In the genomic region with DNA sequence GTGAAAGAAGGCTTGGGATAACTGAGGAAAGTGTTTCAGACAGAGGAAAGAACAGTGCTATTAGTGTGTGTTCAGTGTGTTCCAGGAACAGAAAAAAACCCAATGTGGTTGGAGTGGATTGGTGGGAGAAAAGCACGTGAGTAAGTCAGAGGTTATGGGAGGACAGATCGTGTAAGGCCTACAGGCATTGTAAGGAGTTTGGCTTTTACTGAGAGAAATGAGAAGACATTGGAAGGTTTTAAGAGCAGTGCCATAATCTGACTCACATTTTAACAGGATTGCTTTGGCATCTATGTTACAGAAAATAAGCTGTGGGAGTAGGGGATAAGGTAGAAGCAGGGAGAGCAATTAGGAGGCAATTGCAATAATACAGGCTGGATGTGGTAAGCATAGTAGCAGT, we compare ENCODE assay signal across 10 cellular contexts. TPM values are rescaled to one million over a fixed set of nuclear protein-coding genes. Genes with fewer than 3 reads are reported as not detected.
DNase-seq lines count a peak whose midpoint lies in the region; ATAC-seq and TF ChIP-seq lines count a peak whose summit lies in the region.
"Had no signal": no experiment of that assay in that cellular context is flagged by ENCODE, and none has a peak within 500 bp of the region (broad histone marks: within the 10 kb centered on the region; RNA-seq: fewer than 3 reads in every experiment).

No MANE protein-coding gene starts in this region.

- peaks cover 46% of the 10 kb centered on the region for H3K4me1 Mint-ChIP-seq in activated CD4-positive, alpha-beta T cell treated with anti-CD3 and anti-CD28 coated beads for 36 hours
- H3K4me1 Mint-ChIP-seq in activated CD8-positive, alpha-beta T cell treated with anti-CD3 and anti-CD28 coated beads for 36 hours (ENCODE audit: low read depth) = peaks cover 55% of the 10 kb centered on the region
- peaks cover 18% of the 10 kb centered on the region for H3K4me1 Mint-ChIP-seq in glutamatergic neuron (ENCODE audit: low read depth, unreplicated experiment)

- WGBS in testis, 2 donors = 26 to 32% methylated on average over 2 of the region's 2 CpGs

- no peak for TF ChIP-seq POLR2A in testis (IDR thresholded peaks at IDR 0.05)

- no peaks in the 10 kb centered on the region for H3K36me3 ChIP-seq in testis (ENCODE audit: low read depth, missing control alignments)

- H3K36me3 Mint-ChIP-seq in activated CD4-positive, alpha-beta T cell treated with anti-CD3 and anti-CD28 coated beads for 36 hours (ENCODE audit: low read depth) = peaks cover 41% of the 10 kb centered on the region
- H3K36me3 Mint-ChIP-seq in activated CD8-positive, alpha-beta T cell treated with anti-CD3 and anti-CD28 coated beads for 36 hours (ENCODE audit: low read depth) = peaks cover 34% of the 10 kb centered on the region
- no peaks in the 10 kb centered on the region for H3K36me3 Mint-ChIP-seq in glutamatergic neuron (ENCODE audit: unreplicated experiment)

- intact Hi-C loops in activated CD4-positive, alpha-beta T cell treated with anti-CD3 and anti-CD28 coated beads for 36 hours (cut with DNase I, micrococcal nuclease) = loop anchor here (5.0 to 10.0 kb wide), 7 partner anchors 38 to 1684 kb away; a partner anchor contains a TSS
- intact Hi-C loops in activated CD8-positive, alpha-beta T cell treated with anti-CD3 and anti-CD28 coated beads for 36 hours (cut with micrococcal nuclease) = loop anchor here (5.0 kb wide), 1 partner anchor 158 kb away; a partner anchor contains a TSS
- intact Hi-C loops in testis (cut with DNase I; ENCODE audit: low total_unique reads) = no loop called here

- H3K27ac Mint-ChIP-seq in activated CD4-positive, alpha-beta T cell treated with anti-CD3 and anti-CD28 coated beads for 36 hours = peak overlapping the region; percentile 56
- peak overlapping the region; percentile 84 for H3K27ac Mint-ChIP-seq in activated CD8-positive, alpha-beta T cell treated with anti-CD3 and anti-CD28 coated beads for 36 hours
- no peak overlapping the region for H3K27ac Mint-ChIP-seq in glutamatergic neuron (ENCODE audit: unreplicated experiment)

- POLR2A ChIA-PET in activated CD4-positive, alpha-beta T cell treated with anti-CD3 and anti-CD28 coated beads for 36 hours (lab: Charles Lee) = interaction anchor here (1.0 kb wide), 1 partner anchor 81 kb away, joined by 3 read pairs; no protein-coding TSS in a partner anchor
- POLR2A ChIA-PET in activated CD8-positive, alpha-beta T cell treated with anti-CD3 and anti-CD28 coated beads for 36 hours (lab: Charles Lee) = no interaction called here

- H3K4me3 ChIP-seq in testis = no peak overlapping the region
- H3K4me3 ChIP-seq: Peyer's patch had no signal

- peaks cover 43% of the 10 kb centered on the region for H3K4me1 ChIP-seq in testis

- no peaks in the 10 kb centered on the region for H3K9me3 ChIP-seq in testis
- H3K9me3 ChIP-seq: Peyer's patch had no signal

- DNase-seq in activated CD4-positive, alpha-beta T cell treated with anti-CD3 and anti-CD28 coated beads for 36 hours = no peak
- DNase-seq in activated CD4-positive, alpha-beta T cell treated with anti-CD3 and anti-CD28 coated beads, Interleukin-2, amount 50 U/mL, for 1 hour = no peak
- DNase-seq in activated CD8-positive, alpha-beta T cell treated with anti-CD3 and anti-CD28 coated beads for 36 hours = no peak
- no peak for DNase-seq in glutamatergic neuron
- DNase-seq in substantia nigra (lab: John Stamatoyannopoulos, UW) = peak in 10 of 49 donors; percentile 1 to 49 (median 15)
- no peak for DNase-seq in testis
- no peak for DNase-seq in SKM-1 treated with dmso at 0.1 percent for 144 hours (lab: John Stamatoyannopoulos, UW; ENCODE audit: unreplicated experiment)
- DNase-seq: Peyer's patch had no signal

- no peak for TF ChIP-seq CTCF in activated CD8-positive, alpha-beta T cell treated with anti-CD3 and anti-CD28 coated beads for 36 hours (IDR thresholded peaks at IDR 0.05)
- TF ChIP-seq CTCF in glutamatergic neuron (IDR thresholded peaks at IDR 0.05; ENCODE audit: partially characterized antibody, unreplicated experiment) (no peak), testis (IDR thresholded peaks at IDR 0.05) (no peak)

- peaks cover 3% of the 10 kb centered on the region for H3K9me3 Mint-ChIP-seq in activated CD4-positive, alpha-beta T cell treated with anti-CD3 and anti-CD28 coated beads for 36 hours (ENCODE audit: low read depth)
- H3K9me3 Mint-ChIP-seq in activated CD8-positive, alpha-beta T cell treated with anti-CD3 and anti-CD28 coated beads for 36 hours = no peaks in the 10 kb centered on the region
- H3K9me3 Mint-ChIP-seq in glutamatergic neuron (ENCODE audit: unreplicated experiment) = peaks cover 2% of the 10 kb centered on the region

- H3K4me3 Mint-ChIP-seq in activated CD4-positive, alpha-beta T cell treated with anti-CD3 and anti-CD28 coated beads for 36 hours = peak overlapping the region; percentile 34
- peak overlapping the region; percentile 12 for H3K4me3 Mint-ChIP-seq in activated CD8-positive, alpha-beta T cell treated with anti-CD3 and anti-CD28 coated beads for 36 hours
- H3K4me3 Mint-ChIP-seq in glutamatergic neuron (ENCODE audit: unreplicated experiment) = peak overlapping the region; percentile 0

- ATAC-seq in activated CD4-positive, alpha-beta T cell treated with anti-CD3 and anti-CD28 coated beads for 36 hours = no peak
- ATAC-seq in activated CD8-positive, alpha-beta T cell treated with anti-CD3 and anti-CD28 coated beads for 36 hours = no peak
- ATAC-seq in HG03108 (IDR thresholded peaks at IDR 0.05; ENCODE audit: unreplicated experiment) = no peak

- H3K27ac ChIP-seq in substantia nigra (ENCODE audit: low read depth, low read length, poor library complexity, severe bottlenecking) (peak overlapping the region; percentile 59), testis (peak overlapping the region in 1 of 2 donors; percentile 37)
- H3K27ac ChIP-seq: Peyer's patch had no signal

- no peaks in the 10 kb centered on the region for H3K27me3 ChIP-seq in testis
- H3K27me3 ChIP-seq: Peyer's patch had no signal

- CTCF ChIA-PET in activated CD4-positive, alpha-beta T cell treated with anti-CD3 and anti-CD28 coated beads for 36 hours (lab: Charles Lee) = no interaction called here
- CTCF ChIA-PET in activated CD8-positive, alpha-beta T cell treated with anti-CD3 and anti-CD28 coated beads for 36 hours (lab: Charles Lee) = interaction anchor here (0.9 kb wide), 1 partner anchor 54 kb away, joined by 4 read pairs; no protein-coding TSS in a partner anchor

- no peaks in the 10 kb centered on the region for H3K27me3 Mint-ChIP-seq in activated CD4-positive, alpha-beta T cell treated with anti-CD3 and anti-CD28 coated beads for 36 hours
- H3K27me3 Mint-ChIP-seq in activated CD8-positive, alpha-beta T cell treated with anti-CD3 and anti-CD28 coated beads for 36 hours = no peaks in the 10 kb centered on the region
- peaks cover 2% of the 10 kb centered on the region for H3K27me3 Mint-ChIP-seq in glutamatergic neuron (ENCODE audit: unreplicated experiment)

RNA-seq across cellular contexts. Expression of a gene that starts 4.8 kb away (rescaled TPM):
- total RNA-seq in activated CD4-positive, alpha-beta T cell treated with anti-CD3 and anti-CD28 coated beads for 36 hours = 100 to 1,000 TPM; 115 to 165 TPM
- 100 to 1,000 TPM; 128 to 134 TPM for total RNA-seq in activated CD8-positive, alpha-beta T cell treated with anti-CD3 and anti-CD28 coated beads for 36 hours
- total RNA-seq in glutamatergic neuron (ENCODE audit: unreplicated experiment) (92.0 TPM), testis (10 to 100 TPM; 55.8 to 66.6 TPM)
- polyA plus RNA-seq in testis (ENCODE audit: insufficient read depth, low read depth, low replicate concordance) = 136 TPM

RNA-seq across cellular contexts. Expression of a gene that starts 22.4 kb away (rescaled TPM):
- not detected for total RNA-seq in activated CD4-positive, alpha-beta T cell treated with anti-CD3 and anti-CD28 coated beads for 36 hours
- total RNA-seq in activated CD8-positive, alpha-beta T cell treated with anti-CD3 and anti-CD28 coated beads for 36 hours = not detected
- total RNA-seq in glutamatergic neuron (ENCODE audit: unreplicated experiment) = not detected
- 1 to 10 TPM; 4.9 to 5.0 TPM for total RNA-seq in testis
- polyA plus RNA-seq in testis (ENCODE audit: insufficient read depth, low read depth, low replicate concordance) = 23.7 TPM
- polyA plus RNA-seq: AG04450 had no signal

RNA-seq across cellular contexts. Expression of a gene that starts 40.5 kb away (rescaled TPM):
- 1 to 10 TPM; 8.7 to 9.0 TPM for total RNA-seq in activated CD4-positive, alpha-beta T cell treated with anti-CD3 and anti-CD28 coated beads for 36 hours
- total RNA-seq in activated CD8-positive, alpha-beta T cell treated with anti-CD3 and anti-CD28 coated beads for 36 hours = 1 to 10 TPM; 4.2 to 4.7 TPM
- not detected for total RNA-seq in glutamatergic neuron (ENCODE audit: unreplicated experiment)
- total RNA-seq in testis = 1 to 10 TPM; 1.3 to 3.7 TPM
- 7.8 TPM for polyA plus RNA-seq in testis (ENCODE audit: insufficient read depth, low read depth, low replicate concordance)
